In genomic region chr12:12582895-12583303, GRCh38 we compare ENCODE assay signal across 1 cellular context.
TF ChIP-seq lines count a peak whose summit lies in the region.

No MANE protein-coding gene starts in this region.

TF ChIP-seq in K562, 482 proteins besides CTCF, POLR2A, EP300 and RAD21 (continued from another document):
- TF ChIP-seq ZNF318 (IDR thresholded peaks at IDR 0.05; ENCODE audit: borderline replicate concordance in 1 of 2, low read depth in 1 of 2) (no peak), BMI1 (IDR thresholded peaks at IDR 0.05; ENCODE audit: low read length) (no peak), ZNF445 (CRISPR knock-in tag; IDR thresholded peaks at IDR 0.05; ENCODE audit: low read depth) (no peak), SMAD2 (IDR thresholded peaks at IDR 0.05; ENCODE audit: low read depth, low read length) (no peak), ZBTB40 (IDR thresholded peaks at IDR 0.05) (no peak), ZBTB40 (CRISPR knock-in tag; IDR thresholded peaks at IDR 0.05) (no peak), ZBTB8A (IDR thresholded peaks at IDR 0.05; ENCODE audit: partially characterized antibody) (no peak), ZFP91 (CRISPR knock-in tag; IDR thresholded peaks at IDR 0.05) (no peak), TEAD2 (tag; IDR thresholded peaks at IDR 0.05) (no peak), FIP1L1 (IDR thresholded peaks at IDR 0.05; ENCODE audit: low read depth, low read length, poor library complexity, severe bottlenecking) (no peak), MBD1 (CRISPR knock-in tag; IDR thresholded peaks at IDR 0.05) (no peak), ZEB2 (IDR thresholded peaks at IDR 0.05) (no peak), NFE2 (IDR thresholded peaks at IDR 0.05; ENCODE audit: low read depth) (no peak), FOXO4 (CRISPR knock-in tag; IDR thresholded peaks at IDR 0.05) (no peak), MTA2 (IDR thresholded peaks at IDR 0.05; ENCODE audit: low read depth) (no peak)
